In the genomic region with DNA sequence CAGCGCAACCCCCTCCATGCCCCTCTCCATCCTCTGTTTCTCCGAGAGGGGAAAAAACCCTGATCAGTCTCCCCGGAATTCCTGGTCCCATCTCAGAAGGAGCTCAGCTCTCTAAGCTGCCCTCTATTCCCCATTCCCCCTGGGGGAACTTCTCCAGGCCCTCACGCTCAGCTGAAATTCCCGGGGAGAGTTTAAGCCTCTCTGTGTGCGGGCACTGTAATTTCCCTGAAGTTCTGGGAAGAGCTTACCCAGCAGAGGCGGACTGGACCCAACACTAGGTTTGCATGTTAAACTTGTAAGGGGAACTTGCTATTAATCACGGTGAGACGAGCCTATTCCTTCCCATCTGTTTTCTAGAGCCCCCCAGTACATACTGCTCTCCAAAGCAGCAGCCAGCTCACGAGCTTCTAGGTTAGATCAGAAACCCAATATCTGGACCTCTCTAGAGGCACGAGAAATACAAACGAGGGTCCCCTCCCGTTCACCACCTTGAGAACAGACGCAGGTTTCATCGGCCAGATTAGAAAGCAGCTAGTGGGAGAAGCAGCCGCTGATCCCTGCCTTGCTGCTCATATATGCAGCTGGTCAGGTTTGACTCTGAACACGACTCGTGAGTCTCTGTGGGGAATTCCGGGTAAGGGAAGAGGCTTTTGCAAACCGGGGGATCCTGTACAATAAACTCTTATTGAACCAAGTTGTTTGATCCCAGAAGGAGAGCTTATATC, we compare ENCODE assay signal across 1 cellular context.
TF ChIP-seq lines count a peak whose summit lies in the region.

No MANE protein-coding gene starts in this region.

TF ChIP-seq in IMR-90, 13 proteins besides CTCF, POLR2A, EP300 and RAD21:
- TF ChIP-seq, protein P1, sequence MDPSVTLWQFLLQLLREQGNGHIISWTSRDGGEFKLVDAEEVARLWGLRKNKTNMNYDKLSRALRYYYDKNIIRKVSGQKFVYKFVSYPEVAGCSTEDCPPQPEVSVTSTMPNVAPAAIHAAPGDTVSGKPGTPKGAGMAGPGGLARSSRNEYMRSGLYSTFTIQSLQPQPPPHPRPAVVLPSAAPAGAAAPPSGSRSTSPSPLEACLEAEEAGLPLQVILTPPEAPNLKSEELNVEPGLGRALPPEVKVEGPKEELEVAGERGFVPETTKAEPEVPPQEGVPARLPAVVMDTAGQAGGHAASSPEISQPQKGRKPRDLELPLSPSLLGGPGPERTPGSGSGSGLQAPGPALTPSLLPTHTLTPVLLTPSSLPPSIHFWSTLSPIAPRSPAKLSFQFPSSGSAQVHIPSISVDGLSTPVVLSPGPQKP (IDR thresholded peaks at IDR 0.05; ENCODE audit: borderline replicate concordance, low read depth, low read length): no peak
- TF ChIP-seq SMC3 (IDR thresholded peaks at IDR 0.05; ENCODE audit: low read depth, low read length) (no peak), NFE2L2 (IDR thresholded peaks at IDR 0.05; ENCODE audit: low read depth, low read length) (no peak), BHLHE40 (IDR thresholded peaks at IDR 0.05; ENCODE audit: low read depth, low read length) (no peak), MAFK (IDR thresholded peaks at IDR 0.05; ENCODE audit: low read depth, low read length) (no peak), FOS (IDR thresholded peaks at IDR 0.05; ENCODE audit: low read depth, low read length) (no peak), MAZ (IDR thresholded peaks at IDR 0.05; ENCODE audit: borderline replicate concordance, low read depth, low read length) (no peak), RCOR1 (IDR thresholded peaks at IDR 0.05; ENCODE audit: insufficient replicate concordance, low read length) (no peak)
- TF ChIP-seq, protein P2, sequence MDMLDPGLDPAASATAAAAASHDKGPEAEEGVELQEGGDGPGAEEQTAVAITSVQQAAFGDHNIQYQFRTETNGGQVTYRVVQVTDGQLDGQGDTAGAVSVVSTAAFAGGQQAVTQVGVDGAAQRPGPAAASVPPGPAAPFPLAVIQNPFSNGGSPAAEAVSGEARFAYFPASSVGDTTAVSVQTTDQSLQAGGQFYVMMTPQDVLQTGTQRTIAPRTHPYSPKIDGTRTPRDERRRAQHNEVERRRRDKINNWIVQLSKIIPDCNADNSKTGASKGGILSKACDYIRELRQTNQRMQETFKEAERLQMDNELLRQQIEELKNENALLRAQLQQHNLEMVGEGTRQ (IDR thresholded peaks at IDR 0.05; ENCODE audit: low read depth, low read length): no peak
TF ChIP-seq in IMR-90: peak in this region for 0.
